Comparison of ENCODE assay signal across 12 cellular contexts in the genomic region with DNA sequence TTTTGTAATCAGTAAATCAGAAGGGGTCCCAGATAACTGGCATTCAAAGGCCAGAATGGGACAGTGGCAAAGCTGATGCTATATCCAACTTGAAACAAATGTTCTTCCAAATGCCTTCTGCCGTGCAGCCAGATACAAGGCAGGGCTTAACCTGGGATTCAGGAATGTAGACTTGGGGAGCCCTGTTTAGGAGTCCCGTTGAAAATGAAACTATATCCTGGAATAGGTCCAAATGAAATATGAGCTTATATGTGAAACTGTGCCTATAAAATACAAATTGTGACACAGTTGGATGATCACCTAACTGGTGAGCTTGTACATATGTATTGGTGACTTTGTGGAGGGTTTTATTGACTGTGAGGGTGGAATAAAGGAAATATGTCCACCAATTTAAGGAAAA.
"Had no signal": no experiment of that assay in that cellular context is flagged by ENCODE, and none has a peak within 500 bp of the region (broad histone marks: within the 10 kb centered on the region; RNA-seq: fewer than 3 reads in every experiment).

No MANE protein-coding gene starts in this region.

- H3K27ac ChIP-seq: adrenal gland, body of pancreas, gastroesophageal sphincter, pancreas had no signal

- H3K9me3 ChIP-seq: adrenal gland, body of pancreas, pancreas had no signal

- H3K27me3 ChIP-seq: adrenal gland, body of pancreas, gastroesophageal sphincter, pancreas had no signal

- DNase-seq: activated CD4-positive, alpha-beta T cell treated with anti-CD3 and anti-CD28 coated beads, Interleukin-2, amount 10 ng/mL, durations not matched to agents 7 days and 5 days; activated CD4-positive, CD25-positive, alpha-beta regulatory T cell; activated naive CD4-positive, alpha-beta T cell treated with anti-CD3 and anti-CD28 coated beads for 36 hours; activated T-cell treated with anti-CD3 and anti-CD28 coated beads for 4 hours; adrenal gland; body of pancreas; cerebellar nuclear complex; pancreas; stimulated activated CD4-positive, alpha-beta T cell treated with anti-CD3 and anti-CD28 coated beads, Interleukin-4, amount 100 ng/mL, for 4 hours; stimulated activated naive CD8-positive, alpha-beta T cell treated with anti-CD3 and anti-CD28 coated beads, Interleukin-15, amount 100 ng/mL, for 72 hours had no signal

- H3K4me1 ChIP-seq: body of pancreas, gastroesophageal sphincter, pancreas had no signal

- H3K36me3 ChIP-seq: adrenal gland, gastroesophageal sphincter, pancreas had no signal

- ATAC-seq: activated T-helper 17 cell treated with anti-CD3 and anti-CD28 coated beads, Interleukin-2, amount 50 U/mL, for 72 hours; body of pancreas; gastroesophageal sphincter; pancreas; stimulated activated naive CD8-positive, alpha-beta T cell treated with anti-CD3 and anti-CD28 coated beads, Interleukin-15, amount 100 ng/mL, for 72 hours had no signal

- H3K4me3 ChIP-seq: adrenal gland, body of pancreas, gastroesophageal sphincter, pancreas had no signal
